In genomic region chr1:27760411-27760810, GRCh38 we compare ENCODE assay signal across 23 cellular contexts. TPM values are rescaled to one million over a fixed set of nuclear protein-coding genes. Genes with fewer than 3 reads are reported as not detected.
DNase-seq lines count a peak whose midpoint lies in the region; ATAC-seq, FAIRE-seq and TF ChIP-seq lines count a peak whose summit lies in the region.
"Had no signal": no experiment of that assay in that cellular context is flagged by ENCODE, and none has a peak within 500 bp of the region (broad histone marks: within the 10 kb centered on the region; RNA-seq: fewer than 3 reads in every experiment).

No MANE protein-coding gene starts in this region.

- peak overlapping the region; percentile 71 for H3K27ac Mint-ChIP-seq in activated T-cell treated with anti-CD3 and anti-CD28 coated beads, Interleukin-2, amount 50 U/mL, for 72 hours
- H3K27ac Mint-ChIP-seq: activated naive CD8-positive, alpha-beta T cell treated with anti-CD3 and anti-CD28 coated beads, Interleukin-2, amount 50 U/mL, for 24 hours; T-helper 1 cell treated with Interleukin-12 subunit alpha and Interleukin-12 subunit beta and Interleukin-4 antibody, amounts not matched to agents 30 μg/mL and 1 μg/mL, for 36 hours had no signal

- DNase-seq in activated T-cell treated with anti-CD3 and anti-CD28 coated beads, Interleukin-2, amount 50 U/mL, for 72 hours = no peak
- no peak for DNase-seq in activated T-cell treated with anti-CD3 and anti-CD28 coated beads, Interleukin-2, amount 50 U/mL, for 1 hour
- no peak for DNase-seq in SK-N-SH
- DNase-seq in fibroblast of peridontal ligament (ENCODE audit: extremely low read depth) = peak; percentile 13
- peak; percentile 31 for DNase-seq in small intestine
- no peak for DNase-seq in occipital lobe (lab: John Stamatoyannopoulos, UW)
- DNase-seq in uterus = no peak
- DNase-seq: activated naive CD8-positive, alpha-beta T cell treated with anti-CD3 and anti-CD28 coated beads, Interleukin-2, amount 50 U/mL, for 24 hours; esophagus squamous epithelium; H7; hippocampal formation; MV-4-11; NCI-H2029 treated with DMSO at 0.1 percent for 48 hours; NCI-H510A treated with DMSO at 0.1 percent for 48 hours; SHP77; stimulated activated CD4-positive, alpha-beta T cell treated with anti-CD3 and anti-CD28 coated beads, Interleukin-12 subunit alpha, Interleukin-12 subunit beta, amount 100 ng/mL, for 4 hours had no signal

- ATAC-seq in activated T-cell treated with anti-CD3 and anti-CD28 coated beads, Interleukin-2, amount 50 U/mL, for 72 hours (replicated peaks in 1 of 2) = no peak
- ATAC-seq in GM21576 (IDR thresholded peaks at IDR 0.05; ENCODE audit: unreplicated experiment) = no peak
- ATAC-seq: activated CD4-positive, CD25-positive, alpha-beta regulatory T cell treated with anti-CD3 and anti-CD28 coated beads, Interleukin-2, amount 50 U/mL, for 24 hours; activated naive CD8-positive, alpha-beta T cell treated with anti-CD3 and anti-CD28 coated beads, Interleukin-2, amount 50 U/mL, for 24 hours had no signal

- no peaks in the 10 kb centered on the region for H3K9me2 ChIP-seq in SK-N-SH

- no peak for TF ChIP-seq POLR2A in uterus (IDR thresholded peaks at IDR 0.05)

- H2AFZ ChIP-seq in SK-N-SH (ENCODE audit: low read depth) = no peak overlapping the region

- H3K4me2 ChIP-seq in SK-N-SH = no peak overlapping the region

- TF ChIP-seq EP300 in SK-N-SH (IDR thresholded peaks at IDR 0.05; ENCODE audit: borderline replicate concordance in 1 of 2, low read depth in 1 of 2, low read length in 1 of 2) = no peak

- H3K4me3 ChIP-seq in SK-N-SH (ENCODE audit: low read depth in 2 of 2, low read length in 1 of 2) = no peak overlapping the region
- no peak overlapping the region for H3K4me3 ChIP-seq in small intestine (ENCODE audit: low read depth in 1 of 2, low read length in 2 of 2)
- no peak overlapping the region for H3K4me3 ChIP-seq in uterus
- H3K4me3 ChIP-seq: esophagus squamous epithelium, thoracic aorta had no signal

- peaks cover 0 to 4% of the 10 kb centered on the region in 2 donors for H3K36me3 Mint-ChIP-seq in activated T-cell treated with anti-CD3 and anti-CD28 coated beads, Interleukin-2, amount 50 U/mL, for 72 hours (ENCODE audit: insufficient read depth in 2 of 2)

- WGBS in SK-N-SH (ENCODE audit: low lambda C conversion rate) = 82% methylated on average over 3 of the region's 3 CpGs
- WGBS in small intestine, 3 donors = 81 to 89% (median 86%) methylated on average over 3 of the region's 3 CpGs

- intact Hi-C loops in uterus (cut with DNase I; ENCODE audit: low total_unique reads) = no loop called here

- H3K9me3 ChIP-seq in SK-N-SH (no peaks in the 10 kb centered on the region), small intestine (ENCODE audit: control insufficient read depth, low read depth) (no peaks in the 10 kb centered on the region), uterus (no peaks in the 10 kb centered on the region)
- H3K9me3 ChIP-seq: esophagus squamous epithelium, thoracic aorta had no signal

- POLR2A ChIA-PET in SK-N-SH (lab: Yijun Ruan, JAX) = interaction anchor here (2.9 kb wide), 1 partner anchor 13 kb away, joined by 19 read pairs; the partner anchor contains the start of gene STX12

- CTCF ChIA-PET in SK-N-SH (lab: Yijun Ruan, JAX) = interaction anchor here (0.7 to 3.3 kb wide), 9 partner anchors 8 to 219 kb away, joined by 3 to 13 read pairs (median 4); partner anchors contain the start of genes FAM76A, PPP1R8 and STX12

- H3K4me1 Mint-ChIP-seq in activated T-cell treated with anti-CD3 and anti-CD28 coated beads, Interleukin-2, amount 50 U/mL, for 72 hours (ENCODE audit: low read depth) = no peaks in the 10 kb centered on the region
- H3K4me1 Mint-ChIP-seq: activated naive CD8-positive, alpha-beta T cell treated with anti-CD3 and anti-CD28 coated beads, Interleukin-2, amount 50 U/mL, for 24 hours had no signal

- FAIRE-seq in small intestine (lab: Jason Lieb, UNC) = no peak
- FAIRE-seq: bronchial epithelial cell, GM18507 had no signal

- H3K9me3 Mint-ChIP-seq in activated T-cell treated with anti-CD3 and anti-CD28 coated beads, Interleukin-2, amount 50 U/mL, for 72 hours = no peaks in the 10 kb centered on the region
- H3K9me3 Mint-ChIP-seq: activated naive CD8-positive, alpha-beta T cell treated with anti-CD3 and anti-CD28 coated beads, Interleukin-2, amount 50 U/mL, for 24 hours; T-helper 1 cell treated with Interleukin-12 subunit alpha and Interleukin-12 subunit beta and Interleukin-4 antibody, amounts not matched to agents 30 μg/mL and 1 μg/mL, for 36 hours had no signal

- H3K4me1 ChIP-seq in SK-N-SH (ENCODE audit: control insufficient read depth in 1 of 2, insufficient read depth in 2 of 2, low read depth in 1 of 2, low read length in 1 of 2) = peaks cover 0 to 16% of the 10 kb centered on the region in 2 experiments; a peak in 2 of 4 replicates
- no peaks in the 10 kb centered on the region for H3K4me1 ChIP-seq in small intestine (ENCODE audit: control insufficient read depth in 2 of 2, insufficient read depth in 1 of 2, low read depth in 1 of 2, low read length in 1 of 2)
- no peaks in the 10 kb centered on the region for H3K4me1 ChIP-seq in uterus
- H3K4me1 ChIP-seq: esophagus squamous epithelium had no signal

- no peaks in the 10 kb centered on the region for H3K27me3 Mint-ChIP-seq in activated T-cell treated with anti-CD3 and anti-CD28 coated beads, Interleukin-2, amount 50 U/mL, for 72 hours (ENCODE audit: low read depth)
- H3K27me3 Mint-ChIP-seq: activated naive CD8-positive, alpha-beta T cell treated with anti-CD3 and anti-CD28 coated beads, Interleukin-2, amount 50 U/mL, for 24 hours had no signal

- H3K79me2 ChIP-seq in SK-N-SH (ENCODE audit: insufficient read depth) = no peaks in the 10 kb centered on the region

- no peak overlapping the region for H3K9ac ChIP-seq in SK-N-SH

- no peaks in the 10 kb centered on the region for H3K27me3 ChIP-seq in SK-N-SH (ENCODE audit: insufficient read depth)
- H3K27me3 ChIP-seq in small intestine (ENCODE audit: control insufficient read depth in 2 of 2, insufficient read depth in 2 of 2, low read length in 2 of 2) = no peaks in the 10 kb centered on the region
- no peaks in the 10 kb centered on the region for H3K27me3 ChIP-seq in uterus
- H3K27me3 ChIP-seq: esophagus squamous epithelium had no signal

- H4K20me1 ChIP-seq in SK-N-SH (ENCODE audit: insufficient read depth) = no peaks in the 10 kb centered on the region

- TF ChIP-seq RAD21 in SK-N-SH (IDR thresholded peaks at IDR 0.05; ENCODE audit: low read length) = peak; percentile 68

- H3K4me3 Mint-ChIP-seq in activated T-cell treated with anti-CD3 and anti-CD28 coated beads, Interleukin-2, amount 50 U/mL, for 72 hours = no peak overlapping the region
- H3K4me3 Mint-ChIP-seq: activated naive CD8-positive, alpha-beta T cell treated with anti-CD3 and anti-CD28 coated beads, Interleukin-2, amount 50 U/mL, for 24 hours; T-helper 1 cell treated with Interleukin-12 subunit alpha and Interleukin-12 subunit beta and Interleukin-4 antibody, amounts not matched to agents 30 μg/mL and 1 μg/mL, for 36 hours had no signal

- H3F3A ChIP-seq in SK-N-SH (replicated peaks; ENCODE audit: insufficient read depth) = peaks cover 4% of the 10 kb centered on the region

- H3K36me3 ChIP-seq in SK-N-SH (replicated peaks in 1 of 2; ENCODE audit: control insufficient read depth in 1 of 2, insufficient read depth in 2 of 2, low read length in 1 of 2) (peaks cover 0 to 28% of the 10 kb centered on the region in 2 experiments), small intestine (ENCODE audit: control insufficient read depth in 2 of 2, insufficient read depth in 2 of 2, low read length in 2 of 2) (peaks cover 7 to 12% of the 10 kb centered on the region in 2 donors), uterus (peaks cover 0 to 3% of the 10 kb centered on the region in 2 donors)

- H3K27ac ChIP-seq in SK-N-SH (ENCODE audit: low read depth in 2 of 2, low read length in 1 of 2) (peak overlapping the region in 1 of 2 experiments; percentile 78; a peak in 2 of 4 replicates), small intestine (ENCODE audit: low read depth in 1 of 2, low read length in 1 of 2) (no peak overlapping the region), uterus (no peak overlapping the region)
- H3K27ac ChIP-seq: C4-2B, esophagus squamous epithelium, thoracic aorta had no signal

- no peak for TF ChIP-seq CTCF in SK-N-SH (IDR thresholded peaks at IDR 0.05)
- no peak for TF ChIP-seq CTCF in uterus (IDR thresholded peaks at IDR 0.05)

TF ChIP-seq in SK-N-SH, 30 proteins besides CTCF, POLR2A, EP300 and RAD21 (continues in another document):
- TF ChIP-seq GABPA (IDR thresholded peaks at IDR 0.05; ENCODE audit: low read depth) = no peak
- no peak for TF ChIP-seq ELF1 (IDR thresholded peaks at IDR 0.05)
- no peak for TF ChIP-seq TAF1 (IDR thresholded peaks at IDR 0.05; ENCODE audit: borderline replicate concordance, low read depth, low read length)
- TF ChIP-seq FOXJ3 (CRISPR knock-in tag; IDR thresholded peaks at IDR 0.05) = no peak

RNA-seq across cellular contexts. Expression of gene STX12, which starts 12.6 kb away (rescaled TPM):
- 10 to 100 TPM; 24.7 to 25.0 TPM for total RNA-seq in activated T-cell treated with anti-CD3 and anti-CD28 coated beads, Interleukin-2, amount 50 U/mL, for 72 hours
- polyA plus RNA-seq in SK-N-SH (2012; rRNA removed) (12.4 and 12.9 TPM in 2 replicates), small intestine (10 to 100 TPM; 34.8 to 63.3 (median 53.8) TPM)
- 17.9 and 20.8 TPM in 2 replicates for polyA plus RNA-seq in SK-N-SH (2012; cell fraction: cytosol; rRNA removed)
- 13.6 and 23.4 TPM in 2 replicates for polyA plus RNA-seq in SK-N-SH (2012; cell fraction: nucleus; rRNA removed)
- total RNA-seq in occipital lobe (165 TPM), uterus (10 to 100 TPM; 24.4 to 67.8 (median 56.2) TPM)

RNA-seq across cellular contexts. Expression of gene FAM76A, which starts 34.6 kb away (rescaled TPM):
- total RNA-seq in activated T-cell treated with anti-CD3 and anti-CD28 coated beads, Interleukin-2, amount 50 U/mL, for 72 hours = 10 to 100 TPM; 12.4 to 15.3 TPM
- 2.9 and 4.2 TPM in 2 replicates for polyA plus RNA-seq in SK-N-SH (2012; rRNA removed)
- 2.5 and 2.6 TPM in 2 replicates for polyA plus RNA-seq in SK-N-SH (2012; cell fraction: cytosol; rRNA removed)
- 2.7 and 6.0 TPM in 2 replicates for polyA plus RNA-seq in SK-N-SH (2012; cell fraction: nucleus; rRNA removed)
- polyA plus RNA-seq in small intestine = 1 to 10 TPM; 3.5 to 4.3 (median 4.0) TPM
- 18.2 TPM for total RNA-seq in occipital lobe
- 10 to 100 TPM in 3 of 4 donors, 1 to 10 TPM in 1; 5.4 to 26.6 (median 20.5) TPM for total RNA-seq in uterus

Comparison
In these comparisons a context has a peak if more than half of its experiments do, and no peak if none do; other contexts are left out.
1. DNase-seq: peak in fibroblast of peridontal ligament (single experiment) and small intestine (single experiment); none in activated T-cell treated with anti-CD3 and anti-CD28 coated beads, Interleukin-2, amount 50 U/mL, for 72 hours (0 of 2), activated T-cell treated with anti-CD3 and anti-CD28 coated beads, Interleukin-2, amount 50 U/mL, for 1 hour (single experiment), SK-N-SH (single experiment), occipital lobe (single experiment) and uterus (0 of 2).